Comparison of ENCODE assay signal across 13 cellular contexts in the genomic region with DNA sequence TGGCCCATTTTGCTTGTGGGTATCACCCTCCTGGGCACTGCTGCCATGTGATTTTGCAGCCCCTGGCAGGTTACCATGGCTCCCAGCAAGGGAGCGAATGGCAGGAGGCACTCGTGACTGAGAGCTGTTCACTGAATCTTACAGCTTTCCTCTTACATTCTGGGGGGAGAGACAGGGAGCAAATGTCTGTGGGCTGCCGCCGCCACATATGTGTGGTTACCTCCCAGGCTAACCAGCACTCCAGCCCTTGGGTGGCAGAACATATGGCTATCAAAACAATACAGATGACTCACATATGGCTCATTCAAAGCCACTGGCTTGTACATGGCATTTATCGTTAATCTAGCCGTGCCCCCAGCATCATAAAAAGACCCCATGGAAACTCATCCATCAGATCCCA. TPM values are rescaled to one million over a fixed set of nuclear protein-coding genes. Genes with fewer than 3 reads are reported as not detected.
A peak's percentile ranks its signal among the peaks of the same experiment; 100 is the strongest.
DNase-seq lines count a peak whose midpoint lies in the region; ATAC-seq, FAIRE-seq and TF ChIP-seq lines count a peak whose summit lies in the region.
"Had no signal": no experiment of that assay in that cellular context is flagged by ENCODE, and none has a peak within 500 bp of the region (broad histone marks: within the 10 kb centered on the region; RNA-seq: fewer than 3 reads in every experiment).

No MANE protein-coding gene starts in this region.

- H3K9me3 ChIP-seq in SK-N-SH (no peaks in the 10 kb centered on the region), gastrocnemius medialis (no peaks in the 10 kb centered on the region)

- H3K4me3 ChIP-seq in SK-N-SH (ENCODE audit: low read depth in 2 of 2, low read length in 1 of 2) (no peak overlapping the region), epithelial cell of esophagus (ENCODE audit: low read length) (no peak overlapping the region), gastrocnemius medialis (no peak overlapping the region), H7 (ENCODE audit: insufficient read depth, low read depth, low read length) (no peak overlapping the region)
- H3K4me3 ChIP-seq: ovary had no signal

- TF ChIP-seq POLR2A in gastrocnemius medialis (IDR thresholded peaks at IDR 0.05) = no peak

- H3K4me1 ChIP-seq in SK-N-SH (ENCODE audit: control insufficient read depth in 1 of 2, insufficient read depth in 2 of 2, low read depth in 1 of 2, low read length in 1 of 2) (no peaks in the 10 kb centered on the region), gastrocnemius medialis (peaks cover 60 to 64% of the 10 kb centered on the region in 2 donors)

- peaks cover 20% of the 10 kb centered on the region for H3K4me1 Mint-ChIP-seq in stimulated activated effector memory CD8-positive, alpha-beta T cell treated with anti-CD3 and anti-CD28 coated beads, Interleukin-12 subunit alpha, Interleukin-12 subunit beta, amount 100 ng/mL, for 72 hours

- CTCF ChIA-PET in SK-N-SH (lab: Yijun Ruan, JAX) = interaction anchor here (1.5 kb wide), 1 partner anchor 13 kb away, joined by 3 read pairs; no protein-coding TSS in a partner anchor

- peaks cover 52 to 75% of the 10 kb centered on the region in 2 experiments for H3K36me3 ChIP-seq in SK-N-SH (replicated peaks in 1 of 2; ENCODE audit: control insufficient read depth in 1 of 2, insufficient read depth in 2 of 2, low read length in 1 of 2)
- H3K36me3 ChIP-seq in gastrocnemius medialis = peaks cover 0 to 66% of the 10 kb centered on the region in 2 donors
- peaks cover 41% of the 10 kb centered on the region for H3K36me3 ChIP-seq in H7 (replicated peaks; ENCODE audit: control insufficient read depth, insufficient read depth, low read length)
- H3K36me3 ChIP-seq: ovary had no signal

- H3K27me3 ChIP-seq in SK-N-SH (ENCODE audit: insufficient read depth) = no peaks in the 10 kb centered on the region
- H3K27me3 ChIP-seq in gastrocnemius medialis = no peaks in the 10 kb centered on the region
- H3K27me3 ChIP-seq in H7 (ENCODE audit: control insufficient read depth, insufficient read depth, low read length) = no peaks in the 10 kb centered on the region
- H3K27me3 ChIP-seq: ovary had no signal

- no peak for DNase-seq in SK-N-SH
- peak; percentile 87 for DNase-seq in RCC 7860 (ENCODE audit: low spot score)
- peak; percentile 20 for DNase-seq in epithelial cell of esophagus (ENCODE audit: low read depth)
- DNase-seq in gastrocnemius medialis = no peak
- DNase-seq in stimulated activated effector memory CD8-positive, alpha-beta T cell treated with anti-CD3 and anti-CD28 coated beads, Interleukin-12 subunit alpha, Interleukin-12 subunit beta, amount 100 ng/mL, for 72 hours (ENCODE audit: low spot score in 2 of 2) = no peak
- no peak for DNase-seq in H7
- DNase-seq: 8988T; GF-D8; ovary; RPMI8226; stimulated activated CD4-positive, alpha-beta T cell treated with anti-CD3 and anti-CD28 coated beads, Interleukin-4, amount 100 ng/mL, for 4 hours had no signal

- H3K27ac Mint-ChIP-seq in stimulated activated effector memory CD8-positive, alpha-beta T cell treated with anti-CD3 and anti-CD28 coated beads, Interleukin-12 subunit alpha, Interleukin-12 subunit beta, amount 100 ng/mL, for 72 hours = no peak overlapping the region

- H3K9me3 Mint-ChIP-seq in stimulated activated effector memory CD8-positive, alpha-beta T cell treated with anti-CD3 and anti-CD28 coated beads, Interleukin-12 subunit alpha, Interleukin-12 subunit beta, amount 100 ng/mL, for 72 hours = no peaks in the 10 kb centered on the region

- no peak overlapping the region for H2AFZ ChIP-seq in SK-N-SH (ENCODE audit: low read depth)

- no peak for TF ChIP-seq RAD21 in SK-N-SH (IDR thresholded peaks at IDR 0.05; ENCODE audit: low read length)

- 0 out of 2 replicates have a peak, but pooled peaks cover 4% of the 10 kb centered on the region for H4K20me1 ChIP-seq in SK-N-SH (ENCODE audit: insufficient read depth)

- no peak overlapping the region for H3K9ac ChIP-seq in SK-N-SH

- ATAC-seq in SK-N-SH treated with all-trans-retinoic acid at 6 μM for 48 hours (no peak; the same call in 2 of the 3 replicates), gastrocnemius medialis (peak in 1 of 2 donors; percentile 1), HG02884 (IDR thresholded peaks at IDR 0.05; ENCODE audit: unreplicated experiment) (no peak)
- no peak for ATAC-seq in stimulated activated effector memory CD8-positive, alpha-beta T cell treated with anti-CD3 and anti-CD28 coated beads, Interleukin-12 subunit alpha, Interleukin-12 subunit beta, amount 100 ng/mL, for 72 hours

- WGBS in SK-N-SH (ENCODE audit: low lambda C conversion rate) = 71% methylated on average over 6 of the region's 6 CpGs

- no peaks in the 10 kb centered on the region for H3K9me2 ChIP-seq in SK-N-SH

- H3K4me3 Mint-ChIP-seq in stimulated activated effector memory CD8-positive, alpha-beta T cell treated with anti-CD3 and anti-CD28 coated beads, Interleukin-12 subunit alpha, Interleukin-12 subunit beta, amount 100 ng/mL, for 72 hours = no peak overlapping the region

- intact Hi-C loops in gastrocnemius medialis (cut with DNase I; ENCODE audit: low total_unique reads) = loop anchor here (2.0 to 10.0 kb wide), 2 partner anchors 13 to 1005 kb away; partner anchors contain the start of gene NUPR1

- no peak for TF ChIP-seq CTCF in SK-N-SH (IDR thresholded peaks at IDR 0.05)
- no peak for TF ChIP-seq CTCF in epithelial cell of esophagus (IDR thresholded peaks at IDR 0.05; ENCODE audit: insufficient read depth, low read depth, low read length, missing control alignments)
- TF ChIP-seq CTCF in gastrocnemius medialis (IDR thresholded peaks at IDR 0.05 in 4 of 5, conservative IDR thresholded peaks at IDR 0.05 in 1 of 5) = no peak

- H3K36me3 Mint-ChIP-seq in stimulated activated effector memory CD8-positive, alpha-beta T cell treated with anti-CD3 and anti-CD28 coated beads, Interleukin-12 subunit alpha, Interleukin-12 subunit beta, amount 100 ng/mL, for 72 hours = peaks cover 92% of the 10 kb centered on the region

- 0 out of 2 replicates have a peak overlapping the region, but pooled peaks have one; percentile 16 for H3K4me2 ChIP-seq in SK-N-SH

- H3K79me2 ChIP-seq in SK-N-SH (ENCODE audit: insufficient read depth) = no peaks in the 10 kb centered on the region

- no peak for TF ChIP-seq EP300 in SK-N-SH (IDR thresholded peaks at IDR 0.05; ENCODE audit: borderline replicate concordance in 1 of 2, low read depth in 1 of 2, low read length in 1 of 2)

- H3K27ac ChIP-seq in SK-N-SH (ENCODE audit: low read depth in 2 of 2, low read length in 1 of 2) (peak overlapping the region in 1 of 2 experiments; percentile 19; a peak in 2 of 4 replicates), gastrocnemius medialis (peak overlapping the region; percentile 96 to 98 (median 96))
- H3K27ac ChIP-seq: ovary had no signal

- H3F3A ChIP-seq in SK-N-SH (replicated peaks; ENCODE audit: insufficient read depth) = peaks cover 4% of the 10 kb centered on the region

- POLR2A ChIA-PET in SK-N-SH (lab: Yijun Ruan, JAX) = no interaction called here

- in situ Hi-C loops in gastrocnemius medialis (cut with MboI; ENCODE audit: low sequenced_read_pairs in 4 of 4) = no loop called here

- FAIRE-seq in RCC 7860 (lab: Jason Lieb, UNC) = peak; percentile 91

TF ChIP-seq in SK-N-SH, 30 proteins besides CTCF, POLR2A, EP300 and RAD21:
- TF ChIP-seq TCF12 (IDR thresholded peaks at IDR 0.05) (peak; percentile 28), YY1 (IDR thresholded peaks at IDR 0.05; ENCODE audit: low read depth) (no peak)
- TF ChIP-seq, protein P1, sequence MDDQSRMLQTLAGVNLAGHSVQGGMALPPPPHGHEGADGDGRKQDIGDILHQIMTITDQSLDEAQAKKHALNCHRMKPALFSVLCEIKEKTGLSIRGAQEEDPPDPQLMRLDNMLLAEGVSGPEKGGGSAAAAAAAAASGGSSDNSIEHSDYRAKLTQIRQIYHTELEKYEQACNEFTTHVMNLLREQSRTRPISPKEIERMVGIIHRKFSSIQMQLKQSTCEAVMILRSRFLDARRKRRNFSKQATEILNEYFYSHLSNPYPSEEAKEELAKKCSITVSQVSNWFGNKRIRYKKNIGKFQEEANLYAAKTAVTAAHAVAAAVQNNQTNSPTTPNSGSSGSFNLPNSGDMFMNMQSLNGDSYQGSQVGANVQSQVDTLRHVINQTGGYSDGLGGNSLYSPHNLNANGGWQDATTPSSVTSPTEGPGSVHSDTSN (IDR thresholded peaks at IDR 0.05) = 0 out of 2 replicates have a peak, but pooled peaks have one; percentile 2

TF ChIP-seq in SK-N-SH treated with all-trans-retinoic acid at 6 μM for 48 hours, 23 proteins besides CTCF, POLR2A, EP300 and RAD21 (continues in another document):
- TF ChIP-seq PATZ1 (CRISPR knock-in tag; IDR thresholded peaks at IDR 0.05; ENCODE audit: borderline replicate concordance) = no peak

RNA-seq across cellular contexts. Expression of gene GTF3C1, which starts 19.8 kb away (rescaled TPM):
- 30.1 and 47.2 TPM in 2 replicates for polyA plus RNA-seq in SK-N-SH (2012; rRNA removed)
- polyA plus RNA-seq in SK-N-SH (2012; cell fraction: cytosol; rRNA removed) = 21.3 and 28.8 TPM in 2 replicates
- 84.5 and 107 TPM in 2 replicates for polyA plus RNA-seq in SK-N-SH (2012; cell fraction: nucleus; rRNA removed)
- total RNA-seq in gastrocnemius medialis = 100 to 1,000 TPM in 1 of 4 donors, 10 to 100 TPM in 3; 52.0 to 108 (median 67.8) TPM
- total RNA-seq in H7 (2014; rRNA removed; shearing (Covaris generic)) = 107 TPM in 2 replicates

RNA-seq across cellular contexts. Expression of gene KATNIP, which starts 20.0 kb away (rescaled TPM):
- polyA plus RNA-seq in SK-N-SH (2012; rRNA removed) = 25.5 and 28.6 TPM in 2 replicates
- 8.9 and 9.8 TPM in 2 replicates for polyA plus RNA-seq in SK-N-SH (2012; cell fraction: cytosol; rRNA removed)
- 87.5 and 111 TPM in 2 replicates for polyA plus RNA-seq in SK-N-SH (2012; cell fraction: nucleus; rRNA removed)
- 10 to 100 TPM in 1 of 4 donors, 1 to 10 TPM in 3; 6.3 to 12.1 (median 7.7) TPM for total RNA-seq in gastrocnemius medialis
- total RNA-seq in H7 (2014; rRNA removed; shearing (Covaris generic)) = 8.2 and 8.3 TPM in 2 replicates

Comparison
In these comparisons a context has a peak if more than half of its experiments do, and no peak if none do; other contexts are left out.
1. DNase-seq: peak in RCC 7860 (single experiment) and epithelial cell of esophagus (single experiment); none in SK-N-SH (single experiment), gastrocnemius medialis (0 of 2), stimulated activated effector memory CD8-positive, alpha-beta T cell treated with anti-CD3 and anti-CD28 coated beads, Interleukin-12 subunit alpha, Interleukin-12 subunit beta, amount 100 ng/mL, for 72 hours (0 of 2) and H7 (single experiment).